12 cellular contexts compared by ENCODE assay signal in genomic region chr14:102565331-102565887, GRCh38. TPM values are rescaled to one million over a fixed set of nuclear protein-coding genes. Genes with fewer than 3 reads are reported as not detected.
DNase-seq lines count a peak whose midpoint lies in the region; ATAC-seq and TF ChIP-seq lines count a peak whose summit lies in the region.
"Had no signal": no experiment of that assay in that cellular context is flagged by ENCODE, and none has a peak within 500 bp of the region (broad histone marks: within the 10 kb centered on the region; RNA-seq: fewer than 3 reads in every experiment).

No MANE protein-coding gene starts in this region.

- H3K9ac ChIP-seq in BLaER1 treated with 17β-estradiol and CSF1 and Interleukin-3, amounts not matched to agents 10 nM and 100 nM = peak overlapping the region in 10 of 11 experiments; percentile 39 to 79 (median 74); a peak in 18 of 22 replicates

- peak overlapping the region; percentile 19 to 97 (median 88); a peak in 21 of 22 replicates for H3K27ac ChIP-seq in BLaER1 treated with 17β-estradiol and CSF1 and Interleukin-3, amounts not matched to agents 10 nM and 100 nM
- no peak overlapping the region for H3K27ac ChIP-seq in CD8-positive, alpha-beta T cell (ENCODE audit: low read depth, low read length)
- H3K27ac ChIP-seq in testis = no peak overlapping the region
- H3K27ac ChIP-seq: pancreas, tibial nerve had no signal

- H3K4me2 ChIP-seq in BLaER1 treated with 17β-estradiol and CSF1 and Interleukin-3, amounts not matched to agents 10 nM and 100 nM = peak overlapping the region; percentile 61 to 83 (median 77)

- no peaks in the 10 kb centered on the region for H3K36me3 ChIP-seq in BLaER1 treated with 17β-estradiol and CSF1 and Interleukin-3, amounts not matched to agents 10 nM and 100 nM
- H3K36me3 ChIP-seq in CD8-positive, alpha-beta T cell (ENCODE audit: insufficient read depth, low read length) = no peaks in the 10 kb centered on the region
- H3K36me3 ChIP-seq in testis (ENCODE audit: low read depth, missing control alignments) = no peaks in the 10 kb centered on the region
- H3K36me3 ChIP-seq: pancreas, tibial nerve had no signal

- no peaks in the 10 kb centered on the region for H3K27me3 Mint-ChIP-seq in CD8-positive, alpha-beta T cell (ENCODE audit: low read depth)

- no peaks in the 10 kb centered on the region for H3K9me3 Mint-ChIP-seq in CD8-positive, alpha-beta T cell

- intact Hi-C loops in CD8-positive, alpha-beta T cell (cut with DNase I, micrococcal nuclease) = no loop called here
- intact Hi-C loops in testis (cut with DNase I; ENCODE audit: low total_unique reads) = no loop called here

- CTCF ChIA-PET in CD8-positive, alpha-beta T cell (lab: Charles Lee) = no interaction called here

- peaks cover 16% of the 10 kb centered on the region for H3K4me1 Mint-ChIP-seq in CD8-positive, alpha-beta T cell (ENCODE audit: low read depth)

- H3K27me3 ChIP-seq in BLaER1 treated with 17β-estradiol and CSF1 and Interleukin-3, amounts not matched to agents 10 nM and 100 nM = no peaks in the 10 kb centered on the region
- no peaks in the 10 kb centered on the region for H3K27me3 ChIP-seq in CD8-positive, alpha-beta T cell (ENCODE audit: insufficient read depth, low read length)
- H3K27me3 ChIP-seq in testis = no peaks in the 10 kb centered on the region
- H3K27me3 ChIP-seq: pancreas, tibial nerve had no signal

- H3K9me3 ChIP-seq in BLaER1 treated with 17β-estradiol and CSF1 and Interleukin-3, amounts not matched to agents 10 nM and 100 nM (replicated peaks in 1 of 11) = peaks cover 8 to 24% (median 21%) of the 10 kb centered on the region in 11 experiments; a peak in 20 of 22 replicates
- no peaks in the 10 kb centered on the region for H3K9me3 ChIP-seq in CD8-positive, alpha-beta T cell (ENCODE audit: low read length)
- H3K9me3 ChIP-seq in testis = no peaks in the 10 kb centered on the region
- H3K9me3 ChIP-seq: pancreas, tibial nerve had no signal

- H4K20me1 ChIP-seq in BLaER1 treated with 17β-estradiol and CSF1 and Interleukin-3, amounts not matched to agents 10 nM and 100 nM = no peaks in the 10 kb centered on the region

- H3K4me1 ChIP-seq in BLaER1 treated with 17β-estradiol and CSF1 and Interleukin-3, amounts not matched to agents 10 nM and 100 nM = peaks cover 64 to 89% (median 77%) of the 10 kb centered on the region in 10 experiments
- peaks cover 19% of the 10 kb centered on the region for H3K4me1 ChIP-seq in CD8-positive, alpha-beta T cell (ENCODE audit: insufficient read depth, low read length)
- H3K4me1 ChIP-seq in testis = no peaks in the 10 kb centered on the region
- H3K4me1 ChIP-seq: tibial nerve had no signal

- TF ChIP-seq CTCF in CD8-positive, alpha-beta T cell (IDR thresholded peaks at IDR 0.05) = no peak
- TF ChIP-seq CTCF in testis (IDR thresholded peaks at IDR 0.05) = no peak

- peak overlapping the region in 1 of 10 experiments; percentile 6; a peak in 2 of 20 replicates for H3K4me3 ChIP-seq in BLaER1 treated with 17β-estradiol and CSF1 and Interleukin-3, amounts not matched to agents 10 nM and 100 nM
- no peak overlapping the region for H3K4me3 ChIP-seq in CD8-positive, alpha-beta T cell (ENCODE audit: low read depth, low read length)
- H3K4me3 ChIP-seq in testis = no peak overlapping the region
- H3K4me3 ChIP-seq: pancreas, tibial nerve had no signal

- no peak overlapping the region for H3K27ac Mint-ChIP-seq in CD8-positive, alpha-beta T cell

- POLR2A ChIA-PET in CD8-positive, alpha-beta T cell (lab: Charles Lee) = interaction anchor here (0.6 kb wide), 2 partner anchors 21 to 24 kb away, joined by 3 to 4 read pairs; no protein-coding TSS in a partner anchor

- H3K4me3 Mint-ChIP-seq in CD8-positive, alpha-beta T cell = no peak overlapping the region

- in situ Hi-C loops in KBM-7 (cut with MboI; ENCODE audit: low pct_unique_long_range_greater_than_20kb, low sequenced_read_pairs) = no loop called here

- TF ChIP-seq POLR2A in testis (IDR thresholded peaks at IDR 0.05) = no peak

- no peaks in the 10 kb centered on the region for H3K36me3 Mint-ChIP-seq in CD8-positive, alpha-beta T cell

- DNase-seq in KBM-7 = peak; percentile 85
- DNase-seq in globus pallidus (ENCODE audit: low spot score) = peak; percentile 29
- DNase-seq in CD8-positive, alpha-beta T cell = no peak
- no peak for DNase-seq in testis
- DNase-seq in NCI-H2029 treated with DMSO at 0.1 percent for 48 hours (lab: John Stamatoyannopoulos, UW) = no peak
- DNase-seq: NCI-H1105; pancreas; stimulated activated CD4-positive, alpha-beta T cell treated with anti-CD3 and anti-CD28 coated beads, Interleukin-4, amount 100 ng/mL, for 24 hours had no signal

- WGBS in testis, 2 donors = 80 to 84% methylated on average over 10 of the region's 10 CpGs

- ATAC-seq in GM21367 (IDR thresholded peaks at IDR 0.05; ENCODE audit: unreplicated experiment) (peak; percentile 56), HG02642 (IDR thresholded peaks at IDR 0.05; ENCODE audit: poor library complexity, unreplicated experiment) (no peak)
- ATAC-seq in CD8-positive, alpha-beta T cell = no peak

RNA-seq across cellular contexts. Expression of gene RCOR1, which starts 27.0 kb away (rescaled TPM):
- 10 to 100 TPM; 31.7 to 34.4 TPM for total RNA-seq in CD8-positive, alpha-beta T cell
- total RNA-seq in testis = 10 to 100 TPM; 33.9 to 37.8 TPM
- 33.8 TPM for polyA plus RNA-seq in testis (ENCODE audit: insufficient read depth, low read depth, low replicate concordance)

RNA-seq across cellular contexts. Expression of gene ANKRD9, which starts 55.8 kb away (rescaled TPM):
- 1 to 10 TPM; 4.7 to 5.0 TPM for total RNA-seq in CD8-positive, alpha-beta T cell
- total RNA-seq in testis = 100 to 1,000 TPM in 1 of 2 donors, 10 to 100 TPM in 1; 88.7 to 153 TPM
- polyA plus RNA-seq in testis (ENCODE audit: insufficient read depth, low read depth, low replicate concordance) = 21.0 TPM

Comparison
In these comparisons a context has a peak if more than half of its experiments do, and no peak if none do; other contexts are left out.
1. H3K27ac ChIP-seq: peak in BLaER1 treated with 17β-estradiol and CSF1 and Interleukin-3, amounts not matched to agents 10 nM and 100 nM (11 of 11); none in CD8-positive, alpha-beta T cell (single experiment) and testis (0 of 2).
2. DNase-seq: peak in KBM-7 (single experiment) and globus pallidus (single experiment); none in CD8-positive, alpha-beta T cell (0 of 7), testis (single experiment) and NCI-H2029 treated with DMSO at 0.1 percent for 48 hours (single experiment).
3. RNA of gene ANKRD9, which starts 55.8 kb away (total RNA-seq): 88.7 to 153 TPM in testis; 4.7 to 5.0 TPM in CD8-positive, alpha-beta T cell; every median in the first group is over 10 times any median in the second.